ENCODE assay signal across 8 cellular contexts in genomic region chr15:88894348-88894818, GRCh38. TPM values are rescaled to one million over a fixed set of nuclear protein-coding genes. Genes with fewer than 3 reads are reported as not detected.
DNase-seq lines count a peak whose midpoint lies in the region; ATAC-seq and TF ChIP-seq lines count a peak whose summit lies in the region.

No MANE protein-coding gene starts in this region.

- peak overlapping the region; percentile 51 to 78 for H3K27ac ChIP-seq in coronary artery

- peaks cover 13% of the 10 kb centered on the region for H3K36me3 Mint-ChIP-seq in stimulated activated effector memory CD8-positive, alpha-beta T cell treated with anti-CD3 and anti-CD28 coated beads, Interleukin-12 subunit alpha, Interleukin-12 subunit beta, amount 100 ng/mL, for 72 hours

- peaks cover 5% of the 10 kb centered on the region for H3K27me3 ChIP-seq in mononuclear cell (ENCODE audit: insufficient read depth, low read length)

- peaks cover 31% of the 10 kb centered on the region for H3K4me1 ChIP-seq in mononuclear cell (ENCODE audit: insufficient read depth, low read length)

- no peak overlapping the region for H3K27ac Mint-ChIP-seq in stimulated activated effector memory CD8-positive, alpha-beta T cell treated with anti-CD3 and anti-CD28 coated beads, Interleukin-12 subunit alpha, Interleukin-12 subunit beta, amount 100 ng/mL, for 72 hours

- no peaks in the 10 kb centered on the region for H3K9me3 ChIP-seq in mononuclear cell (ENCODE audit: low read depth, low read length)

- H3K9me3 Mint-ChIP-seq in stimulated activated effector memory CD8-positive, alpha-beta T cell treated with anti-CD3 and anti-CD28 coated beads, Interleukin-12 subunit alpha, Interleukin-12 subunit beta, amount 100 ng/mL, for 72 hours: no peaks in the 10 kb centered on the region

- DNase-seq in NCI-H1436 (lab: John Stamatoyannopoulos, UW): peak; percentile 41
- DNase-seq in NCI-H1436 treated with DMSO at 0.1 percent for 48 hours (lab: John Stamatoyannopoulos, UW): no peak
- DNase-seq in HuH-7.5 (ENCODE audit: low spot score): peak; percentile 91
- DNase-seq in activated CD4-positive, alpha-beta T cell treated with anti-CD3 and anti-CD28 coated beads for 4 hours: peak; percentile 84 to 92
- no peak for DNase-seq in coronary artery (ENCODE audit: low spot score)
- peak; percentile 72 to 89 for DNase-seq in stimulated activated effector memory CD8-positive, alpha-beta T cell treated with anti-CD3 and anti-CD28 coated beads, Interleukin-12 subunit alpha, Interleukin-12 subunit beta, amount 100 ng/mL, for 72 hours (ENCODE audit: low spot score in 2 of 2)
- DNase-seq in AG08395 (ENCODE audit: low spot score): no peak

- H3K4me3 Mint-ChIP-seq in stimulated activated effector memory CD8-positive, alpha-beta T cell treated with anti-CD3 and anti-CD28 coated beads, Interleukin-12 subunit alpha, Interleukin-12 subunit beta, amount 100 ng/mL, for 72 hours: peak overlapping the region; percentile 73

- peak; percentile 83 for ATAC-seq in stimulated activated effector memory CD8-positive, alpha-beta T cell treated with anti-CD3 and anti-CD28 coated beads, Interleukin-12 subunit alpha, Interleukin-12 subunit beta, amount 100 ng/mL, for 72 hours

- H3K4me3 ChIP-seq in coronary artery: peak overlapping the region; percentile 80
- peak overlapping the region; percentile 50 for H3K4me3 ChIP-seq in mononuclear cell (ENCODE audit: low read length)

- peak; percentile 66 for TF ChIP-seq CTCF in coronary artery (IDR thresholded peaks at IDR 0.05)

- peaks cover 26% of the 10 kb centered on the region for H3K4me1 Mint-ChIP-seq in stimulated activated effector memory CD8-positive, alpha-beta T cell treated with anti-CD3 and anti-CD28 coated beads, Interleukin-12 subunit alpha, Interleukin-12 subunit beta, amount 100 ng/mL, for 72 hours

RNA-seq across cellular contexts. Expression of gene HAPLN3, which starts 1.0 kb away (rescaled TPM):
- 30.7 TPM for total RNA-seq in mononuclear cell

RNA-seq across cellular contexts. Expression of gene MFGE8, which starts 18.8 kb away (rescaled TPM):
- total RNA-seq in mononuclear cell: 14.4 TPM

Comparison
In these comparisons a context has a peak if more than half of its experiments do, and no peak if none do; other contexts are left out.
1. DNase-seq: peak in NCI-H1436 (single experiment), HuH-7.5 (single experiment), activated CD4-positive, alpha-beta T cell treated with anti-CD3 and anti-CD28 coated beads for 4 hours (2 of 2) and stimulated activated effector memory CD8-positive, alpha-beta T cell treated with anti-CD3 and anti-CD28 coated beads, Interleukin-12 subunit alpha, Interleukin-12 subunit beta, amount 100 ng/mL, for 72 hours (2 of 2); none in NCI-H1436 treated with DMSO at 0.1 percent for 48 hours (single experiment), coronary artery (single experiment) and AG08395 (single experiment).